16 cellular contexts compared by ENCODE assay signal in genomic region chr1:21238141-21238800, GRCh38. TPM values are rescaled to one million over a fixed set of nuclear protein-coding genes. Genes with fewer than 3 reads are reported as not detected.
DNase-seq lines count a peak whose midpoint lies in the region; ATAC-seq and TF ChIP-seq lines count a peak whose summit lies in the region.
"Had no signal": no experiment of that assay in that cellular context is flagged by ENCODE, and none has a peak within 500 bp of the region (broad histone marks: within the 10 kb centered on the region; RNA-seq: fewer than 3 reads in every experiment).

No MANE protein-coding gene starts in this region.

- ATAC-seq in HG03520 (IDR thresholded peaks at IDR 0.05; ENCODE audit: unreplicated experiment), result no peak

- H2BK15ac ChIP-seq in mesenchymal stem cell (ENCODE audit: low read depth, poor library complexity, severe bottlenecking), result no peak overlapping the region

- no peak overlapping the region for H2BK120ac ChIP-seq in mesenchymal stem cell (ENCODE audit: low read depth, low read length)

- H3K4ac ChIP-seq in mesenchymal stem cell (ENCODE audit: low read depth in 1 of 2, low read length in 2 of 2), result no peak overlapping the region

- no peak for TF ChIP-seq RAD21 in Ishikawa (IDR thresholded peaks at IDR 0.05; ENCODE audit: low read depth)

- H2AK5ac ChIP-seq in mesenchymal stem cell (ENCODE audit: low read length, severe bottlenecking), result peak overlapping the region; percentile 38

- no peak overlapping the region for H3K14ac ChIP-seq in mesenchymal stem cell (ENCODE audit: low read length in 2 of 2)

- H2BK12ac ChIP-seq in mesenchymal stem cell (ENCODE audit: low read length in 2 of 2), result no peak overlapping the region

- H4K8ac ChIP-seq in mesenchymal stem cell (ENCODE audit: low read length), result peak overlapping the region; percentile 50

- H3K4me3 ChIP-seq in brain microvascular endothelial cell (ENCODE audit: low read depth, low read length), result no peak overlapping the region
- H3K4me3 ChIP-seq in mesenchymal stem cell (ENCODE audit: insufficient read depth in 1 of 2, low read depth in 1 of 2, low read length in 2 of 2), result no peak overlapping the region
- H3K4me3 ChIP-seq: BLaER1 treated with 17β-estradiol and CSF1 and Interleukin-3, amounts not matched to agents 10 nM and 100 nM; stomach had no signal

- H4K91ac ChIP-seq in mesenchymal stem cell (ENCODE audit: low read length), result peak overlapping the region; percentile 36

- H3K4me1 ChIP-seq in mesenchymal stem cell (ENCODE audit: control insufficient read depth, insufficient read depth, low read depth, low read length), result peaks cover 40% of the 10 kb centered on the region

- in situ Hi-C loops in Caki2 (cut with HindIII; ENCODE audit: low pct_unique_long_range_greater_than_20kb, low sequenced_read_pairs) (no loop called here), brain microvascular endothelial cell (cut with HindIII; ENCODE audit: low pct_ligation_motif_present, low sequenced_read_pairs) (no loop called here)

- H2BK5ac ChIP-seq in mesenchymal stem cell (ENCODE audit: low read depth, low read length, poor library complexity, severe bottlenecking), result no peak overlapping the region

- TF ChIP-seq CTCF in brain microvascular endothelial cell (IDR thresholded peaks at IDR 0.05; ENCODE audit: low read depth, low read length, missing control alignments), result no peak

- peaks cover 1% of the 10 kb centered on the region for H3K79me1 ChIP-seq in mesenchymal stem cell (replicated peaks; ENCODE audit: low read length, poor library complexity, severe bottlenecking)

- no peak overlapping the region for H2AFZ ChIP-seq in mesenchymal stem cell (ENCODE audit: low read depth, low read length)

- no peak overlapping the region for H3K9ac ChIP-seq in mesenchymal stem cell (ENCODE audit: low read length)
- H3K9ac ChIP-seq: BLaER1 treated with 17β-estradiol and CSF1 and Interleukin-3, amounts not matched to agents 10 nM and 100 nM had no signal

- TF ChIP-seq EP300 in Ishikawa (IDR thresholded peaks at IDR 0.05; ENCODE audit: borderline replicate concordance), result no peak

- H3K23ac ChIP-seq in mesenchymal stem cell (ENCODE audit: low read length in 2 of 2), result no peak overlapping the region

- H3K4me2 ChIP-seq in mesenchymal stem cell (ENCODE audit: low read length, poor library complexity, severe bottlenecking), result no peak overlapping the region

- H3K18ac ChIP-seq in mesenchymal stem cell (ENCODE audit: low read depth in 1 of 2, low read length in 2 of 2), result no peak overlapping the region

- H3K27me3 ChIP-seq in brain microvascular endothelial cell (replicated peaks) (no peaks in the 10 kb centered on the region), mesenchymal stem cell (ENCODE audit: control insufficient read depth in 1 of 2, insufficient read depth in 1 of 2, low read length in 2 of 2) (no peaks in the 10 kb centered on the region)
- H3K27me3 ChIP-seq: BLaER1 treated with 17β-estradiol and CSF1 and Interleukin-3, amounts not matched to agents 10 nM and 100 nM; stomach had no signal

- no peaks in the 10 kb centered on the region for H3K9me3 ChIP-seq in mesenchymal stem cell (ENCODE audit: control insufficient read depth, low read length)
- H3K9me3 ChIP-seq: BLaER1 treated with 17β-estradiol and CSF1 and Interleukin-3, amounts not matched to agents 10 nM and 100 nM; stomach had no signal

- H3K36me3 ChIP-seq in brain microvascular endothelial cell (replicated peaks) (peaks cover 50% of the 10 kb centered on the region), mesenchymal stem cell (ENCODE audit: control insufficient read depth in 1 of 2, insufficient read depth in 2 of 2, low read depth in 1 of 2, low read length in 2 of 2) (peaks cover 48 to 87% of the 10 kb centered on the region in 2 experiments)

- WGBS in mesenchymal stem cell, result 82% methylated on average over 17 of the region's 17 CpGs

- H3K27ac ChIP-seq in brain microvascular endothelial cell, result peak overlapping the region; percentile 14
- H3K27ac ChIP-seq in mesenchymal stem cell (ENCODE audit: low read length, poor library complexity, severe bottlenecking), result peak overlapping the region; percentile 8
- H3K27ac ChIP-seq: BLaER1 treated with 17β-estradiol and CSF1 and Interleukin-3, amounts not matched to agents 10 nM and 100 nM; stomach; WERI-Rb-1 had no signal

- peak; percentile 89 for DNase-seq in Caki2 (ENCODE audit: low read depth)
- peak; percentile 28 for DNase-seq in brain microvascular endothelial cell
- DNase-seq in mesenchymal stem cell, result peak; percentile 30
- no peak for DNase-seq in HCEC 1CT
- no peak for DNase-seq in AML-193 (lab: John Stamatoyannopoulos, UW)
- no peak for DNase-seq in activated CD4-positive, CD25-positive, alpha-beta regulatory T cell treated with anti-CD3 and anti-CD28 coated beads, Interleukin-2, amount 50 U/mL, for 72 hours
- DNase-seq: activated T-cell treated with anti-CD3 and anti-CD28 coated beads, Interleukin-2, amount 50 U/mL, for 1 hour; hypothalamus; NCI-H1105 treated with DMSO at 0.1 percent for 48 hours; NCI-H69; stimulated activated CD4-positive, alpha-beta T cell treated with anti-CD3 and anti-CD28 coated beads, Interleukin-4, amount 100 ng/mL, for 1 hour; stomach; WERI-Rb-1 had no signal

TF ChIP-seq in Ishikawa, 13 proteins besides CTCF, POLR2A, EP300 and RAD21:
- TF ChIP-seq TEAD4 (IDR thresholded peaks at IDR 0.05) (0 out of 2 replicates have a peak, but pooled peaks have one; percentile 3), ZBTB7A (IDR thresholded peaks at IDR 0.05; ENCODE audit: low read depth) (0 out of 2 replicates have a peak, but pooled peaks have one; percentile 46), TCF12 (IDR thresholded peaks at IDR 0.05; ENCODE audit: low read depth) (no peak), REST (IDR thresholded peaks at IDR 0.05; ENCODE audit: low read depth) (no peak), FOXM1 (IDR thresholded peaks at IDR 0.05; ENCODE audit: borderline replicate concordance, low read depth) (no peak), MAX (IDR thresholded peaks at IDR 0.05) (no peak), TAF1 (IDR thresholded peaks at IDR 0.05; ENCODE audit: low read depth) (no peak)

RNA-seq across cellular contexts. Expression of gene ECE1, which starts 52.0 kb away (rescaled TPM):
- total RNA-seq in Caki2 (2014; rRNA removed; shearing (Covaris generic); ENCODE audit: low replicate concordance), result 79.6 and 82.8 TPM in 2 replicates
- 229 TPM for polyA plus RNA-seq in mesenchymal stem cell (2013, experiment 1 of 2)
- polyA plus RNA-seq in mesenchymal stem cell (2013, experiment 2 of 2), result 222 TPM

Comparison
In these comparisons a context has a peak if more than half of its experiments do, and no peak if none do; other contexts are left out.
1. DNase-seq: peak in Caki2 (single experiment), brain microvascular endothelial cell (single experiment) and mesenchymal stem cell (single experiment); none in HCEC 1CT (single experiment), AML-193 (0 of 2) and activated CD4-positive, CD25-positive, alpha-beta regulatory T cell treated with anti-CD3 and anti-CD28 coated beads, Interleukin-2, amount 50 U/mL, for 72 hours (single experiment).